1 cellular context compared by ENCODE assay signal in the genomic region with DNA sequence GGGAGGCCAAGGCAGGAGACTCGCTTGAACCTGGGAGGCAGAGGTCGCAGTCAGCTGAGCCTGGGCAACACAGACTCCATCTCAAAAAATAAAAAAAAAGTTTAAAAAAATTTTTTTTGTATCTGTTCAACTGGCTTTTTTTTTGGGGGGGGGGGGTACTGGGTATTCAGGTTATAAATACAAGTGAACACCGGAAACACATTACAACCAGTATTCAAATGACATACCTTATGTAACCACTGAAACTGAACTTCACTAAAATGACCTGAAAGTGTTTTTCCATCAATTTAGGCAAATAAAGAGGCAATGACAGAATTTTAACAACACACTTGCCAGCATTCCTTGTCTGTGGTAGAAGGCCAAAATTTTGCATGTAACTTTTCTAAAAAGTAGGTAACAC.
TF ChIP-seq lines count a peak whose summit lies in the region.

No MANE protein-coding gene starts in this region.

TF ChIP-seq in GM12878, 131 proteins besides CTCF, POLR2A, EP300 and RAD21 (continued from another document and continues in another):
- TF ChIP-seq, protein P1, sequence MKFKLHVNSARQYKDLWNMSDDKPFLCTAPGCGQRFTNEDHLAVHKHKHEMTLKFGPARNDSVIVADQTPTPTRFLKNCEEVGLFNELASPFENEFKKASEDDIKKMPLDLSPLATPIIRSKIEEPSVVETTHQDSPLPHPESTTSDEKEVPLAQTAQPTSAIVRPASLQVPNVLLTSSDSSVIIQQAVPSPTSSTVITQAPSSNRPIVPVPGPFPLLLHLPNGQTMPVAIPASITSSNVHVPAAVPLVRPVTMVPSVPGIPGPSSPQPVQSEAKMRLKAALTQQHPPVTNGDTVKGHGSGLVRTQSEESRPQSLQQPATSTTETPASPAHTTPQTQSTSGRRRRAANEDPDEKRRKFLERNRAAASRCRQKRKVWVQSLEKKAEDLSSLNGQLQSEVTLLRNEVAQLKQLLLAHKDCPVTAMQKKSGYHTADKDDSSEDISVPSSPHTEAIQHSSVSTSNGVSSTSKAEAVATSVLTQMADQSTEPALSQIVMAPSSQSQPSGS (IDR thresholded peaks at IDR 0.05; ENCODE audit: low read length), result peak; percentile 52; the same call in 1 of the 2 replicates
- TF ChIP-seq ZNF622 (IDR thresholded peaks at IDR 0.05) (no peak), ZNF217 (IDR thresholded peaks at IDR 0.05) (peak; percentile 52; the same call in 1 of the 2 replicates), PRDM15 (CRISPR knock-in tag; IDR thresholded peaks at IDR 0.05) (no peak), ZBED1 (IDR thresholded peaks at IDR 0.05; ENCODE audit: borderline replicate concordance) (no peak), RUNX3 (IDR thresholded peaks at IDR 0.05; ENCODE audit: low read length) (peak; percentile 86), SPI1 (IDR thresholded peaks at IDR 0.05; ENCODE audit: borderline replicate concordance, insufficient read depth, low read depth, low read length) (no peak), TCF12 (IDR thresholded peaks at IDR 0.05; ENCODE audit: low read depth, low read length) (0 out of 2 replicates have a peak, but pooled peaks have one; percentile 28), KAT2A (conservative IDR thresholded peaks at IDR 0.05; ENCODE audit: control insufficient read depth, low read depth, low read length) (no peak), CREB1 (IDR thresholded peaks at IDR 0.05; ENCODE audit: low read depth) (0 out of 2 replicates have a peak, but pooled peaks have one; percentile 29), E2F4 (IDR thresholded peaks at IDR 0.05; ENCODE audit: low read depth, low read length) (no peak), ZNF384 (IDR thresholded peaks at IDR 0.05; ENCODE audit: borderline replicate concordance, low read depth, low read length) (peak; percentile 67), CEBPB (IDR thresholded peaks at IDR 0.05; ENCODE audit: borderline replicate concordance in 1 of 2, low read depth in 2 of 2, low read length in 2 of 2) (0 out of 4 replicates have a peak, but pooled peaks of 1 of the 2 experiments have one; percentile 30), NR2C1 (IDR thresholded peaks at IDR 0.05) (no peak), SREBF2 (IDR thresholded peaks at IDR 0.05; ENCODE audit: low read length) (no peak), MLLT1 (IDR thresholded peaks at IDR 0.05) (no peak), EZH2 (IDR thresholded peaks at IDR 0.05; ENCODE audit: borderline replicate concordance, control insufficient read depth, low read depth, low read length) (no peak), KLF5 (IDR thresholded peaks at IDR 0.05; ENCODE audit: partially characterized antibody) (no peak), TBL1XR1 (IDR thresholded peaks at IDR 0.05; ENCODE audit: low read depth, low read length) (0 out of 2 replicates have a peak, but pooled peaks have one; percentile 25), NFYA (IDR thresholded peaks at IDR 0.05; ENCODE audit: borderline replicate concordance, low read depth, low read length) (no peak), BHLHE40 (IDR thresholded peaks at IDR 0.05; ENCODE audit: borderline replicate concordance in 1 of 2, low read depth in 2 of 2, low read length in 1 of 2) (no peak), FOXK2 (IDR thresholded peaks at IDR 0.05) (no peak), CREM (IDR thresholded peaks at IDR 0.05; ENCODE audit: low read depth) (peak; percentile 33; the same call in 1 of the 2 replicates), BMI1 (IDR thresholded peaks at IDR 0.05; ENCODE audit: borderline replicate concordance) (no peak), TARDBP (IDR thresholded peaks at IDR 0.05; ENCODE audit: borderline replicate concordance) (no peak), IKZF1 (conservative IDR thresholded peaks at IDR 0.05) (no peak; the same call in 1 of the 2 replicates), PML (IDR thresholded peaks at IDR 0.05; ENCODE audit: low read length) (peak; percentile 30; the same call in 1 of the 2 replicates), GABPA (IDR thresholded peaks at IDR 0.05; ENCODE audit: low read depth) (0 out of 2 replicates have a peak, but pooled peaks have one; percentile 6), POLR2AphosphoS2 (IDR thresholded peaks at IDR 0.05; ENCODE audit: low read depth, low read length) (no peak), MEF2A (IDR thresholded peaks at IDR 0.05; ENCODE audit: insufficient read depth, low read depth, low read length) (peak; percentile 90), ATF7 (IDR thresholded peaks at IDR 0.05; ENCODE audit: low read depth) (0 out of 2 replicates have a peak, but pooled peaks have one; percentile 30), FOXM1 (IDR thresholded peaks at IDR 0.05; ENCODE audit: low read depth, low read length) (peak; percentile 58; the same call in 1 of the 2 replicates), SMAD5 (IDR thresholded peaks at IDR 0.05; ENCODE audit: low read depth) (no peak)
- TF ChIP-seq, protein P2, sequence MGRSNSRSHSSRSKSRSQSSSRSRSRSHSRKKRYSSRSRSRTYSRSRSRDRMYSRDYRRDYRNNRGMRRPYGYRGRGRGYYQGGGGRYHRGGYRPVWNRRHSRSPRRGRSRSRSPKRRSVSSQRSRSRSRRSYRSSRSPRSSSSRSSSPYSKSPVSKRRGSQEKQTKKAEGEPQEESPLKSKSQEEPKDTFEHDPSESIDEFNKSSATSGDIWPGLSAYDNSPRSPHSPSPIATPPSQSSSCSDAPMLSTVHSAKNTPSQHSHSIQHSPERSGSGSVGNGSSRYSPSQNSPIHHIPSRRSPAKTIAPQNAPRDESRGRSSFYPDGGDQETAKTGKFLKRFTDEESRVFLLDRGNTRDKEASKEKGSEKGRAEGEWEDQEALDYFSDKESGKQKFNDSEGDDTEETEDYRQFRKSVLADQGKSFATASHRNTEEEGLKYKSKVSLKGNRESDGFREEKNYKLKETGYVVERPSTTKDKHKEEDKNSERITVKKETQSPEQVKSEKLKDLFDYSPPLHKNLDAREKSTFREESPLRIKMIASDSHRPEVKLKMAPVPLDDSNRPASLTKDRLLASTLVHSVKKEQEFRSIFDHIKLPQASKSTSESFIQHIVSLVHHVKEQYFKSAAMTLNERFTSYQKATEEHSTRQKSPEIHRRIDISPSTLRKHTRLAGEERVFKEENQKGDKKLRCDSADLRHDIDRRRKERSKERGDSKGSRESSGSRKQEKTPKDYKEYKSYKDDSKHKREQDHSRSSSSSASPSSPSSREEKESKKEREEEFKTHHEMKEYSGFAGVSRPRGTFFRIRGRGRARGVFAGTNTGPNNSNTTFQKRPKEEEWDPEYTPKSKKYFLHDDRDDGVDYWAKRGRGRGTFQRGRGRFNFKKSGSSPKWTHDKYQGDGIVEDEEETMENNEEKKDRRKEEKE (IDR thresholded peaks at IDR 0.05), result no peak
- TF ChIP-seq, protein P3, sequence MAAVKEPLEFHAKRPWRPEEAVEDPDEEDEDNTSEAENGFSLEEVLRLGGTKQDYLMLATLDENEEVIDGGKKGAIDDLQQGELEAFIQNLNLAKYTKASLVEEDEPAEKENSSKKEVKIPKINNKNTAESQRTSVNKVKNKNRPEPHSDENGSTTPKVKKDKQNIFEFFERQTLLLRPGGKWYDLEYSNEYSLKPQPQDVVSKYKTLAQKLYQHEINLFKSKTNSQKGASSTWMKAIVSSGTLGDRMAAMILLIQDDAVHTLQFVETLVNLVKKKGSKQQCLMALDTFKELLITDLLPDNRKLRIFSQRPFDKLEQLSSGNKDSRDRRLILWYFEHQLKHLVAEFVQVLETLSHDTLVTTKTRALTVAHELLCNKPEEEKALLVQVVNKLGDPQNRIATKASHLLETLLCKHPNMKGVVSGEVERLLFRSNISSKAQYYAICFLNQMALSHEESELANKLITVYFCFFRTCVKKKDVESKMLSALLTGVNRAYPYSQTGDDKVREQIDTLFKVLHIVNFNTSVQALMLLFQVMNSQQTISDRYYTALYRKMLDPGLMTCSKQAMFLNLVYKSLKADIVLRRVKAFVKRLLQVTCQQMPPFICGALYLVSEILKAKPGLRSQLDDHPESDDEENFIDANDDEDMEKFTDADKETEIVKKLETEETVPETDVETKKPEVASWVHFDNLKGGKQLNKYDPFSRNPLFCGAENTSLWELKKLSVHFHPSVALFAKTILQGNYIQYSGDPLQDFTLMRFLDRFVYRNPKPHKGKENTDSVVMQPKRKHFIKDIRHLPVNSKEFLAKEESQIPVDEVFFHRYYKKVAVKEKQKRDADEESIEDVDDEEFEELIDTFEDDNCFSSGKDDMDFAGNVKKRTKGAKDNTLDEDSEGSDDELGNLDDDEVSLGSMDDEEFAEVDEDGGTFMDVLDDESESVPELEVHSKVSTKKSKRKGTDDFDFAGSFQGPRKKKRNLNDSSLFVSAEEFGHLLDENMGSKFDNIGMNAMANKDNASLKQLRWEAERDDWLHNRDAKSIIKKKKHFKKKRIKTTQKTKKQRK (IDR thresholded peaks at IDR 0.05; ENCODE audit: low read depth, low read length), result no peak
- TF ChIP-seq, protein P4, sequence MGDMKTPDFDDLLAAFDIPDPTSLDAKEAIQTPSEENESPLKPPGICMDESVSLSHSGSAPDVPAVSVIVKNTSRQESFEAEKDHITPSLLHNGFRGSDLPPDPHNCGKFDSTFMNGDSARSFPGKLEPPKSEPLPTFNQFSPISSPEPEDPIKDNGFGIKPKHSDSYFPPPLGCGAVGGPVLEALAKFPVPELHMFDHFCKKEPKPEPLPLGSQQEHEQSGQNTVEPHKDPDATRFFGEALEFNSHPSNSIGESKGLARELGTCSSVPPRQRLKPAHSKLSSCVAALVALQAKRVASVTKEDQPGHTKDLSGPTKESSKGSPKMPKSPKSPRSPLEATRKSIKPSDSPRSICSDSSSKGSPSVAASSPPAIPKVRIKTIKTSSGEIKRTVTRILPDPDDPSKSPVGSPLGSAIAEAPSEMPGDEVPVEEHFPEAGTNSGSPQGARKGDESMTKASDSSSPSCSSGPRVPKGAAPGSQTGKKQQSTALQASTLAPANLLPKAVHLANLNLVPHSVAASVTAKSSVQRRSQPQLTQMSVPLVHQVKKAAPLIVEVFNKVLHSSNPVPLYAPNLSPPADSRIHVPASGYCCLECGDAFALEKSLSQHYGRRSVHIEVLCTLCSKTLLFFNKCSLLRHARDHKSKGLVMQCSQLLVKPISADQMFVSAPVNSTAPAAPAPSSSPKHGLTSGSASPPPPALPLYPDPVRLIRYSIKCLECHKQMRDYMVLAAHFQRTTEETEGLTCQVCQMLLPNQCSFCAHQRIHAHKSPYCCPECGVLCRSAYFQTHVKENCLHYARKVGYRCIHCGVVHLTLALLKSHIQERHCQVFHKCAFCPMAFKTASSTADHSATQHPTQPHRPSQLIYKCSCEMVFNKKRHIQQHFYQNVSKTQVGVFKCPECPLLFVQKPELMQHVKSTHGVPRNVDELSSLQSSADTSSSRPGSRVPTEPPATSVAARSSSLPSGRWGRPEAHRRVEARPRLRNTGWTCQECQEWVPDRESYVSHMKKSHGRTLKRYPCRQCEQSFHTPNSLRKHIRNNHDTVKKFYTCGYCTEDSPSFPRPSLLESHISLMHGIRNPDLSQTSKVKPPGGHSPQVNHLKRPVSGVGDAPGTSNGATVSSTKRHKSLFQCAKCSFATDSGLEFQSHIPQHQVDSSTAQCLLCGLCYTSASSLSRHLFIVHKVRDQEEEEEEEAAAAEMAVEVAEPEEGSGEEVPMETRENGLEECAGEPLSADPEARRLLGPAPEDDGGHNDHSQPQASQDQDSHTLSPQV (IDR thresholded peaks at IDR 0.05), result 0 out of 2 replicates have a peak, but pooled peaks have one; percentile 17
- TF ChIP-seq, protein P5, sequence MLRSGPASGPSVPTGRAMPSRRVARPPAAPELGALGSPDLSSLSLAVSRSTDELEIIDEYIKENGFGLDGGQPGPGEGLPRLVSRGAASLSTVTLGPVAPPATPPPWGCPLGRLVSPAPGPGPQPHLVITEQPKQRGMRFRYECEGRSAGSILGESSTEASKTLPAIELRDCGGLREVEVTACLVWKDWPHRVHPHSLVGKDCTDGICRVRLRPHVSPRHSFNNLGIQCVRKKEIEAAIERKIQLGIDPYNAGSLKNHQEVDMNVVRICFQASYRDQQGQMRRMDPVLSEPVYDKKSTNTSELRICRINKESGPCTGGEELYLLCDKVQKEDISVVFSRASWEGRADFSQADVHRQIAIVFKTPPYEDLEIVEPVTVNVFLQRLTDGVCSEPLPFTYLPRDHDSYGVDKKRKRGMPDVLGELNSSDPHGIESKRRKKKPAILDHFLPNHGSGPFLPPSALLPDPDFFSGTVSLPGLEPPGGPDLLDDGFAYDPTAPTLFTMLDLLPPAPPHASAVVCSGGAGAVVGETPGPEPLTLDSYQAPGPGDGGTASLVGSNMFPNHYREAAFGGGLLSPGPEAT (IDR thresholded peaks at IDR 0.05; ENCODE audit: low read depth), result no peak
